ENCODE assay signal across 8 cellular contexts in genomic region chr5:87267574-87268125, GRCh38. TPM values are rescaled to one million over a fixed set of nuclear protein-coding genes. Genes with fewer than 3 reads are reported as not detected.
DNase-seq lines count a peak whose midpoint lies in the region; ATAC-seq, FAIRE-seq and TF ChIP-seq lines count a peak whose summit lies in the region.

RASA1 (plus strand) TSS chr5:87267883; CDS start chr5:87268452, 569 bp downstream.

- peak within 1 kb of the TSS; percentile 89 for H3K4me2 ChIP-seq in keratinocyte (ENCODE audit: control insufficient read depth, extremely low read depth, insufficient read depth, low read depth, low read length)

- H3K9me1 ChIP-seq in keratinocyte (ENCODE audit: control insufficient read depth, extremely low read depth, insufficient read depth, low read length) = no peaks in the 10 kb centered on the region

- H3K79me2 ChIP-seq in keratinocyte (ENCODE audit: control insufficient read depth, insufficient read depth, low read length) = peaks cover 48% of the 10 kb centered on the region

- H2AFZ ChIP-seq in keratinocyte (ENCODE audit: control insufficient read depth, low read length) = peak within 1 kb of the TSS; percentile 93

- DNase-seq in Ammon's horn (ENCODE audit: low spot score) = peak; percentile 97
- DNase-seq in NCI-H460 (ENCODE audit: extremely low read depth, low read depth) = peak; percentile 92
- DNase-seq in activated CD4-positive, CD25-positive, alpha-beta regulatory T cell treated with anti-CD3 and anti-CD28 coated beads, Interleukin-2, amount 50 U/mL, for 72 hours = peak; percentile 83
- DNase-seq in cerebellar nuclear complex (lab: John Stamatoyannopoulos, UW) = peak; percentile 37 to 81
- peak; percentile 32 for DNase-seq in keratinocyte (ENCODE audit: low read depth, low spot score)
- peak; percentile 78 to 91 (median 81) for DNase-seq in stimulated activated CD4-positive, alpha-beta T cell treated with anti-CD3 and anti-CD28 coated beads, Interleukin-12 subunit alpha, Interleukin-12 subunit beta, amount 100 ng/mL, for 48 hours (ENCODE audit: low read depth in 2 of 3, low spot score in 1 of 3)

- peaks cover 3% of the 10 kb centered on the region for H3K4me1 ChIP-seq in keratinocyte (ENCODE audit: control insufficient read depth, extremely low read depth, insufficient read depth, low read length)

- peak within 1 kb of the TSS; percentile 83 for H3K27ac ChIP-seq in keratinocyte (ENCODE audit: control insufficient read depth, insufficient read depth, low read length)

- peak; percentile 84 for TF ChIP-seq POLR2A in GM19193 (IDR thresholded peaks at IDR 0.05; ENCODE audit: extremely low read depth, insufficient read depth, insufficient read length)

- peak within 1 kb of the TSS; percentile 90 for H3K9ac ChIP-seq in keratinocyte (ENCODE audit: control insufficient read depth, extremely low read depth, insufficient read depth, low read length)

- H3K36me3 ChIP-seq in keratinocyte (ENCODE audit: control insufficient read depth in 2 of 2, extremely low read depth in 1 of 2, insufficient read depth in 2 of 2, low read length in 2 of 2) = peaks cover 0 to 1% of the 10 kb centered on the region in 2 experiments

- H3K4me3 ChIP-seq in keratinocyte (ENCODE audit: control insufficient read depth in 2 of 3, extremely low read depth in 1 of 3, insufficient read depth in 2 of 3, low read depth in 1 of 3, low read length in 3 of 3) = peak within 1 kb of the TSS; percentile 88 to 97 (median 97)

- FAIRE-seq in keratinocyte (lab: Jason Lieb, UNC) = no peak

- H4K20me1 ChIP-seq in keratinocyte (ENCODE audit: control insufficient read depth, extremely low read depth, insufficient read depth, low read length) = no peaks in the 10 kb centered on the region

- H3K27me3 ChIP-seq in keratinocyte (ENCODE audit: control insufficient read depth, extremely low read depth, insufficient read depth, low read length) = no peaks in the 10 kb centered on the region

- TF ChIP-seq CTCF in keratinocyte (optimal IDR thresholded peaks at IDR 0.05 in 1 of 3, IDR thresholded peaks at IDR 0.05 in 1 of 3, conservative IDR thresholded peaks at IDR 0.05 in 1 of 3; ENCODE audit: extremely low read depth in 1 of 3, insufficient read depth in 2 of 3, low read length in 3 of 3) = no peak

- no peaks in the 10 kb centered on the region for H3K9me3 ChIP-seq in keratinocyte (ENCODE audit: control insufficient read depth, low read depth, low read length)

- ATAC-seq in HG03432 (IDR thresholded peaks at IDR 0.05; ENCODE audit: unreplicated experiment) = peak; percentile 64

- dilution Hi-C loops in keratinocyte (cut with MboI; ENCODE audit: extremely low pct_ligation_motif_present, low sequenced_read_pairs) = no loop called here

RNA-seq across cellular contexts. Expression of gene RASA1, which starts in this region (rescaled TPM):
- 36.0 and 40.1 TPM in 2 replicates for total RNA-seq in NCI-H460 (2014; rRNA removed; shearing (Covaris generic))
- 18.4 and 27.8 TPM in 2 replicates for polyA plus RNA-seq in NCI-H460 (2014; cell fraction: nucleus; rRNA removed)
- polyA plus RNA-seq in keratinocyte = 41.4 to 57.9 TPM (median 42.4 TPM) in 3 replicates
- 41.6 TPM for polyA plus RNA-seq in keratinocyte (2011; ENCODE audit: low read depth)
- 26.9 and 58.3 TPM in 2 replicates for polyA plus RNA-seq in keratinocyte (2011; cell fraction: cytosol; rRNA removed)
- 75.1 and 88.5 TPM in 2 replicates for polyA plus RNA-seq in keratinocyte (2011; cell fraction: nucleus; rRNA removed)
- 24.6 and 35.8 TPM in 2 replicates for polyA plus RNA-seq in keratinocyte (2012; ENCODE audit: low replicate concordance)
- polyA minus RNA-seq in keratinocyte = 12.8 to 50.5 TPM (median 31.5 TPM) in 3 replicates
- 16.5 TPM for polyA minus RNA-seq in keratinocyte (2011; cell fraction: cytosol; rRNA and poly(A)+ RNA removed)
- 41.0 and 73.3 TPM in 2 replicates for polyA minus RNA-seq in keratinocyte (2011; cell fraction: nucleus; rRNA and poly(A)+ RNA removed)

Comparison
In these comparisons a context has a peak if more than half of its experiments do, and no peak if none do; other contexts are left out.
1. Peak in every context shown above with its lines: DNase-seq, ATAC-seq, H3K4me3 ChIP-seq and H3K27ac ChIP-seq.
2. DNase-seq: peak in every context shown above with its lines; median percentile 97 in Ammon's horn; 92 in NCI-H460; 83 in activated CD4-positive, CD25-positive, alpha-beta regulatory T cell treated with anti-CD3 and anti-CD28 coated beads, Interleukin-2, amount 50 U/mL, for 72 hours; 81 in stimulated activated CD4-positive, alpha-beta T cell treated with anti-CD3 and anti-CD28 coated beads, Interleukin-12 subunit alpha, Interleukin-12 subunit beta, amount 100 ng/mL, for 48 hours; 59 in cerebellar nuclear complex; 32 in keratinocyte.